ENCODE assay signal across 1 cellular context in genomic region chr12:80946591-80946990, GRCh38.
TF ChIP-seq lines count a peak whose summit lies in the region.

No MANE protein-coding gene starts in this region.

TF ChIP-seq in Ishikawa, 13 proteins besides CTCF, POLR2A, EP300 and RAD21 (continued from another document):
- TF ChIP-seq REST (IDR thresholded peaks at IDR 0.05; ENCODE audit: low read depth) (no peak), ZBTB7A (IDR thresholded peaks at IDR 0.05; ENCODE audit: low read depth) (no peak)
